1 cellular context compared by ENCODE assay signal in genomic region chr7:3194501-3195141, GRCh38.
TF ChIP-seq lines count a peak whose summit lies in the region.

No MANE protein-coding gene starts in this region.

TF ChIP-seq in WTC11, 78 proteins besides CTCF, POLR2A, EP300 and RAD21 (continued from another document):
- no peak for TF ChIP-seq ZNF423 (CRISPR knock-in tag; IDR thresholded peaks at IDR 0.05)
- no peak for TF ChIP-seq ZNF232 (CRISPR knock-in tag; IDR thresholded peaks at IDR 0.05)
- no peak for TF ChIP-seq MYBL2 (CRISPR knock-in tag; IDR thresholded peaks at IDR 0.05)
- TF ChIP-seq ATF1 (CRISPR knock-in tag; IDR thresholded peaks at IDR 0.05): no peak
- no peak for TF ChIP-seq ZNF263 (CRISPR knock-in tag; IDR thresholded peaks at IDR 0.05; ENCODE audit: low read depth)
- no peak for TF ChIP-seq ATF3 (CRISPR knock-in tag; conservative IDR thresholded peaks at IDR 0.05)
- no peak for TF ChIP-seq PRRX2 (CRISPR knock-in tag; IDR thresholded peaks at IDR 0.05)
- no peak for TF ChIP-seq AR (CRISPR knock-in tag; IDR thresholded peaks at IDR 0.05)
- TF ChIP-seq SOX15 (CRISPR knock-in tag; IDR thresholded peaks at IDR 0.05): no peak
- peak; percentile 25; the same call in 1 of the 2 replicates for TF ChIP-seq ZNF219 (CRISPR knock-in tag; IDR thresholded peaks at IDR 0.05; ENCODE audit: borderline replicate concordance)
- no peak for TF ChIP-seq JAZF1 (CRISPR knock-in tag; IDR thresholded peaks at IDR 0.05)
- no peak for TF ChIP-seq ERG (CRISPR knock-in tag; IDR thresholded peaks at IDR 0.05)
- 0 out of 2 replicates have a peak, but pooled peaks have one; percentile 46 for TF ChIP-seq ETV6 (CRISPR knock-in tag; IDR thresholded peaks at IDR 0.05)
- TF ChIP-seq E2F5 (CRISPR knock-in tag; IDR thresholded peaks at IDR 0.05): no peak
- no peak for TF ChIP-seq TP53 (CRISPR knock-in tag; IDR thresholded peaks at IDR 0.05)
- TF ChIP-seq TEAD4 (CRISPR knock-in tag; IDR thresholded peaks at IDR 0.05): no peak; the same call in 1 of the 2 replicates
- no peak for TF ChIP-seq SMAD4 (CRISPR knock-in tag; IDR thresholded peaks at IDR 0.05)
- TF ChIP-seq ARID4B (CRISPR knock-in tag; IDR thresholded peaks at IDR 0.05; ENCODE audit: borderline replicate concordance): peak; percentile 25; the same call in 1 of the 2 replicates
- TF ChIP-seq FOXP4 (CRISPR knock-in tag; IDR thresholded peaks at IDR 0.05): peak; percentile 36; the same call in 1 of the 2 replicates
- TF ChIP-seq HMGA2 (CRISPR knock-in tag; IDR thresholded peaks at IDR 0.05): no peak
- TF ChIP-seq ATF6 (CRISPR knock-in tag; IDR thresholded peaks at IDR 0.05): no peak
- TF ChIP-seq CREM (CRISPR knock-in tag; IDR thresholded peaks at IDR 0.05): no peak
- no peak for TF ChIP-seq ZNF396 (CRISPR knock-in tag; IDR thresholded peaks at IDR 0.05; ENCODE audit: borderline replicate concordance)
- no peak for TF ChIP-seq PRDM15 (CRISPR knock-in tag; IDR thresholded peaks at IDR 0.05)
- no peak for TF ChIP-seq TCF7 (CRISPR knock-in tag; IDR thresholded peaks at IDR 0.05; ENCODE audit: low read depth)
- TF ChIP-seq NFE2L1 (CRISPR knock-in tag; IDR thresholded peaks at IDR 0.05): no peak
- no peak for TF ChIP-seq ZNF512 (CRISPR knock-in tag; IDR thresholded peaks at IDR 0.05; ENCODE audit: borderline replicate concordance)
- TF ChIP-seq ZBTB43 (CRISPR knock-in tag; IDR thresholded peaks at IDR 0.05): no peak
- no peak for TF ChIP-seq HMGXB4 (CRISPR knock-in tag; IDR thresholded peaks at IDR 0.05)
